Comparison of ENCODE assay signal across 22 cellular contexts in genomic region chr2:60820416-60821132, GRCh38.
DNase-seq lines count a peak whose midpoint lies in the region; ATAC-seq and TF ChIP-seq lines count a peak whose summit lies in the region.
"Had no signal": no experiment of that assay in that cellular context is flagged by ENCODE, and none has a peak within 500 bp of the region (broad histone marks: within the 10 kb centered on the region; RNA-seq: fewer than 3 reads in every experiment).

No MANE protein-coding gene starts in this region.

- H3K79me2 ChIP-seq in OCI-LY1 (ENCODE audit: insufficient read depth, low read length): no peaks in the 10 kb centered on the region
- no peaks in the 10 kb centered on the region for H3K79me2 ChIP-seq in parathyroid adenoma

- H3K27ac ChIP-seq in OCI-LY1 (ENCODE audit: low read depth, low read length, poor library complexity, severe bottlenecking): peak overlapping the region; percentile 83
- no peak overlapping the region for H3K27ac ChIP-seq in parathyroid adenoma
- no peak overlapping the region for H3K27ac ChIP-seq in ovary
- H3K27ac ChIP-seq: BLaER1 treated with 17β-estradiol and CSF1 and Interleukin-3, amounts not matched to agents 10 nM and 100 nM; PC-9; right atrium auricular region had no signal

- H2AFZ ChIP-seq in OCI-LY1 (ENCODE audit: low read length) (no peak overlapping the region), parathyroid adenoma (peak overlapping the region; percentile 12)
- H2AFZ ChIP-seq: PC-9 had no signal

- H3K9ac ChIP-seq in OCI-LY1 (ENCODE audit: low read length) (no peak overlapping the region), parathyroid adenoma (no peak overlapping the region)
- H3K9ac ChIP-seq: BLaER1 treated with 17β-estradiol and CSF1 and Interleukin-3, amounts not matched to agents 10 nM and 100 nM had no signal

- peaks cover 53% of the 10 kb centered on the region for H3K4me1 Mint-ChIP-seq in activated naive CD8-positive, alpha-beta T cell treated with anti-CD3 and anti-CD28 coated beads for 36 hours

- H3K9me3 Mint-ChIP-seq in activated naive CD8-positive, alpha-beta T cell treated with anti-CD3 and anti-CD28 coated beads for 36 hours: peaks cover 1% of the 10 kb centered on the region
- H3K9me3 Mint-ChIP-seq: HFFc6 had no signal

- TF ChIP-seq EP300 in ovary (IDR thresholded peaks at IDR 0.05): no peak

- H3K27me3 Mint-ChIP-seq in activated naive CD8-positive, alpha-beta T cell treated with anti-CD3 and anti-CD28 coated beads for 36 hours: no peaks in the 10 kb centered on the region

- TF ChIP-seq CTCF in OCI-LY1 (IDR thresholded peaks at IDR 0.05; ENCODE audit: low read length) (no peak), parathyroid adenoma (IDR thresholded peaks at IDR 0.05) (no peak), omental fat pad (IDR thresholded peaks at IDR 0.05) (no peak), ovary (IDR thresholded peaks at IDR 0.05) (no peak)

- no peaks in the 10 kb centered on the region for H3F3A ChIP-seq in OCI-LY1 (ENCODE audit: insufficient read depth, low read length)

- peak overlapping the region; percentile 90 for H3K27ac Mint-ChIP-seq in activated naive CD8-positive, alpha-beta T cell treated with anti-CD3 and anti-CD28 coated beads for 36 hours
- H3K27ac Mint-ChIP-seq: HFFc6 had no signal

- no peak for ATAC-seq in omental fat pad (ENCODE audit: low FRiP score)
- ATAC-seq: left cardiac atrium had no signal

- peak; percentile 53 for DNase-seq in activated CD8-positive, alpha-beta memory T cell treated with anti-CD3 and anti-CD28 coated beads for 24 hours
- DNase-seq in activated CD8-positive, alpha-beta memory T cell treated with anti-CD3 and anti-CD28 coated beads, Interleukin-2, amount 50 U/mL, for 4 hours: no peak
- no peak for DNase-seq in activated naive CD8-positive, alpha-beta T cell treated with anti-CD3 and anti-CD28 coated beads for 36 hours
- no peak for DNase-seq in OCI-M1 (lab: John Stamatoyannopoulos, UW)
- DNase-seq in omental fat pad (ENCODE audit: low spot score): no peak
- DNase-seq in ovary: no peak
- DNase-seq: amniotic stem cell, EL, head of caudate nucleus, HFFc6, KBM-7, left cardiac atrium, MV-4-11, NCI-H187, NCI-H748 treated with DMSO at 0.1 percent for 48 hours, PC-9, SHP77, substantia nigra had no signal

- no peaks in the 10 kb centered on the region for H3K9me2 ChIP-seq in OCI-LY1 (ENCODE audit: low read depth, low read length)

- H3K4me1 ChIP-seq in OCI-LY1 (ENCODE audit: insufficient read depth, low read length, severe bottlenecking) (peaks cover 86% of the 10 kb centered on the region), parathyroid adenoma (peaks cover 13% of the 10 kb centered on the region), ovary (ENCODE audit: insufficient read depth) (no peaks in the 10 kb centered on the region)
- H3K4me1 ChIP-seq: right atrium auricular region had no signal

- peak overlapping the region; percentile 37 for H3K4me3 Mint-ChIP-seq in activated naive CD8-positive, alpha-beta T cell treated with anti-CD3 and anti-CD28 coated beads for 36 hours
- H3K4me3 Mint-ChIP-seq: HFFc6 had no signal

- H3K27me3 ChIP-seq in OCI-LY1 (ENCODE audit: insufficient read depth, low read length): no peaks in the 10 kb centered on the region
- H3K27me3 ChIP-seq in parathyroid adenoma (ENCODE audit: control insufficient read depth, insufficient read depth, low read length): no peaks in the 10 kb centered on the region
- no peaks in the 10 kb centered on the region for H3K27me3 ChIP-seq in ovary
- H3K27me3 ChIP-seq: BLaER1 treated with 17β-estradiol and CSF1 and Interleukin-3, amounts not matched to agents 10 nM and 100 nM; right atrium auricular region had no signal

- H3K36me3 ChIP-seq in OCI-LY1 (ENCODE audit: insufficient read depth, low read length) (no peaks in the 10 kb centered on the region), parathyroid adenoma (ENCODE audit: control insufficient read depth, insufficient read depth, low read length) (no peaks in the 10 kb centered on the region), ovary (no peaks in the 10 kb centered on the region)
- H3K36me3 ChIP-seq: BLaER1 treated with 17β-estradiol and CSF1 and Interleukin-3, amounts not matched to agents 10 nM and 100 nM; right atrium auricular region had no signal

- 91 to 92% (median 91%) methylated on average over 12 of the region's 12 CpGs for WGBS in ovary, 3 donors

- TF ChIP-seq POLR2A in ovary (IDR thresholded peaks at IDR 0.05): no peak

- intact Hi-C loops in ovary (cut with DNase I): no loop called here

- H3K4me3 ChIP-seq in OCI-LY1 (ENCODE audit: low read depth, low read length, poor library complexity, severe bottlenecking) (no peak overlapping the region), parathyroid adenoma (ENCODE audit: low read depth, low read length) (no peak overlapping the region), ovary (no peak overlapping the region)
- H3K4me3 ChIP-seq: BLaER1 treated with 17β-estradiol and CSF1 and Interleukin-3, amounts not matched to agents 10 nM and 100 nM; PC-9; right atrium auricular region had no signal

- H3K36me3 Mint-ChIP-seq in activated naive CD8-positive, alpha-beta T cell treated with anti-CD3 and anti-CD28 coated beads for 36 hours: peaks cover 10% of the 10 kb centered on the region

- H4K20me1 ChIP-seq in OCI-LY1 (ENCODE audit: insufficient read depth, low read length): no peaks in the 10 kb centered on the region
- H4K20me1 ChIP-seq: BLaER1 treated with 17β-estradiol and CSF1 and Interleukin-3, amounts not matched to agents 10 nM and 100 nM had no signal

- no peaks in the 10 kb centered on the region for H3K9me3 ChIP-seq in OCI-LY1 (ENCODE audit: low read length)
- no peaks in the 10 kb centered on the region for H3K9me3 ChIP-seq in parathyroid adenoma (ENCODE audit: control insufficient read depth, low read length)
- H3K9me3 ChIP-seq in ovary: no peaks in the 10 kb centered on the region
- H3K9me3 ChIP-seq: right atrium auricular region had no signal

- H3K4me2 ChIP-seq in OCI-LY1 (ENCODE audit: low read length): no peak overlapping the region
- H3K4me2 ChIP-seq in parathyroid adenoma (ENCODE audit: low read length): no peak overlapping the region
- H3K4me2 ChIP-seq: PC-9 had no signal
